ENCODE assay signal across 9 cellular contexts in the genomic region with DNA sequence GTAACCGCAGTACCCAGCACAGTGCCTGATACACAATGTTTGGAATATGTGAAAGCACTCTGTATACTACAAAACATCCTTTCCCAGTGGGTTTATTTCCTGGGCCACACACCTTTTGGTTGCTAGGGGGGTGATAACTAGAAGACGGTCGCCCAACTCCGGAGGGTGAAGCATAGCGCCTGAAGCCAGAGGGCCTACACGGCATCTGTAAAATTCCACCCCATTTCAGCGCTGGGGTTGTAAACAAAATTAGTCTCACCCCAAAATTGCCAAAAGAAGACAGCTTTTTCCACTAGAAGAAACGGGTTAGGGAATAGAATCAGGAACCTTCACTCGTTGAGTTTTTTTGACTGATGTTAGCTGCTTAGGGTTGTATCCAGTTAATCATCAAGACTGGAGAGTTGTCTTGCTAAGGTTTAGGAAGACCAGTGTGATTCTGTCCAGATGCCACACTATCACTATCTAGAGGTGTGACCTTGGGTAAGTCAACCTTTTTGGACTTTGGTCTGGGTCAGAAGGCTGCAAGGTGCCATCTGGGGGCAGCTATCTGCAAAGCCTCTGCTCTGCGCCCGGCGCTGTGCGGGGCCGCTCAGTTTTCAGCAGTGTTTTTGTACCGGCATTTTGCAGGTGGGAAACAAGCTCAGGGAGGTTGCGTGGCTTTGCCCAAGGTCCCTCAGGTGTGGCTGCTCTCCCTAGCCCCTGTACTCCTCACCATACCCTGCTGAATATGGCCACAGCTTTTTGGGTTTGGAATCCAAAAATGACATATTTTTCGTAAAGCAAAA. TPM values are rescaled to one million over a fixed set of nuclear protein-coding genes. Genes with fewer than 3 reads are reported as not detected.
DNase-seq lines count a peak whose midpoint lies in the region; ATAC-seq and TF ChIP-seq lines count a peak whose summit lies in the region.
"Had no signal": no experiment of that assay in that cellular context is flagged by ENCODE, and none has a peak within 500 bp of the region (broad histone marks: within the 10 kb centered on the region; RNA-seq: fewer than 3 reads in every experiment).

No MANE protein-coding gene starts in this region.

- intact Hi-C loops in esophagus squamous epithelium (cut with DNase I): no loop called here
- intact Hi-C loops in psoas muscle (cut with DNase I): loop anchor here in 1 of 2 donors (5.0 kb wide), 1 partner anchor 191 kb away; no protein-coding TSS in a partner anchor

- H3K36me3 ChIP-seq in ES-I3 (ENCODE audit: insufficient read depth, low read length) (no peaks in the 10 kb centered on the region), SK-N-MC (ENCODE audit: insufficient read depth, low read length) (no peaks in the 10 kb centered on the region; the same call in 1 of the 2 replicates), esophagus squamous epithelium (peaks cover 0 to 5% (median 0%) of the 10 kb centered on the region in 3 donors), psoas muscle (ENCODE audit: insufficient read depth in 1 of 2, low read depth in 1 of 2) (peaks cover 0 to 17% of the 10 kb centered on the region in 2 donors)

- TF ChIP-seq CTCF in esophagus squamous epithelium (IDR thresholded peaks at IDR 0.05) (no peak), psoas muscle (IDR thresholded peaks at IDR 0.05) (no peak)

- peaks cover 5% of the 10 kb centered on the region; the same call in 1 of the 2 replicates for H3K4me1 ChIP-seq in ES-I3 (ENCODE audit: insufficient read depth, low read length)
- peaks cover 8 to 60% (median 19%) of the 10 kb centered on the region in 3 donors for H3K4me1 ChIP-seq in esophagus squamous epithelium
- peaks cover 29% of the 10 kb centered on the region for H3K4me1 ChIP-seq in psoas muscle

- H3K27me3 ChIP-seq in esophagus squamous epithelium: no peaks in the 10 kb centered on the region
- H3K27me3 ChIP-seq in psoas muscle (ENCODE audit: insufficient read depth in 3 of 3, low read length in 2 of 3): no peaks in the 10 kb centered on the region

- ATAC-seq in psoas muscle (no peak), HG02678 (IDR thresholded peaks at IDR 0.05; ENCODE audit: unreplicated experiment) (no peak), HG02870 (IDR thresholded peaks at IDR 0.05; ENCODE audit: unreplicated experiment) (no peak)

- 90 to 96% methylated on average over 17 of the region's 17 CpGs for WGBS in esophagus squamous epithelium, 2 donors
- WGBS in psoas muscle, 3 donors: 79 to 87% (median 81%) methylated on average over 17 of the region's 17 CpGs

- no peak for TF ChIP-seq POLR2A in esophagus squamous epithelium (IDR thresholded peaks at IDR 0.05)

- no peaks in the 10 kb centered on the region for H3K9me3 ChIP-seq in ES-I3 (ENCODE audit: control insufficient read depth, insufficient read depth, low read length)
- H3K9me3 ChIP-seq in SK-N-MC (ENCODE audit: low read depth, low read length): no peaks in the 10 kb centered on the region
- no peaks in the 10 kb centered on the region for H3K9me3 ChIP-seq in esophagus squamous epithelium
- H3K9me3 ChIP-seq in psoas muscle: no peaks in the 10 kb centered on the region

- H3K9ac ChIP-seq in ES-I3 (ENCODE audit: low read depth, low read length): peak overlapping the region; percentile 93; the same call in 1 of the 2 replicates
- H3K9ac ChIP-seq in SK-N-MC (ENCODE audit: insufficient read length): peak overlapping the region; percentile 93

- no peak for DNase-seq in SK-N-MC (ENCODE audit: low read depth, low spot score)
- DNase-seq in esophagus squamous epithelium (lab: John Stamatoyannopoulos, UW): no peak
- DNase-seq in psoas muscle: no peak
- DNase-seq in GF-D8 (lab: John Stamatoyannopoulos, UW): no peak
- DNase-seq in glomerular visceral epithelial cell (ENCODE audit: extremely low spot score): no peak
- DNase-seq: NCI-H524 treated with DMSO at 0.1 percent for 48 hours had no signal

- peak overlapping the region; percentile 90 for H3K4me3 ChIP-seq in SK-N-MC
- H3K4me3 ChIP-seq in esophagus squamous epithelium: peak overlapping the region in 3 of 4 donors; percentile 65 to 79 (median 78)
- H3K4me3 ChIP-seq in psoas muscle: peak overlapping the region; percentile 85

- H3K27ac ChIP-seq in SK-N-MC (no peak overlapping the region), esophagus squamous epithelium (peak overlapping the region; percentile 89 to 96 (median 94)), psoas muscle (peak overlapping the region; percentile 99)

RNA-seq across cellular contexts. Expression of a gene that starts 1.3 kb away (rescaled TPM):
- total RNA-seq in esophagus squamous epithelium (1 to 10 TPM; 4.7 to 7.2 (median 6.1) TPM), psoas muscle (10 to 100 TPM in 3 of 4 donors, 1 to 10 TPM in 1; 8.5 to 18.2 (median 12.3) TPM)
- polyA plus RNA-seq in psoas muscle: 1 to 10 TPM; 4.6 to 10.0 (median 7.2) TPM

RNA-seq across cellular contexts. Expression of a gene that starts 15.9 kb away (rescaled TPM):
- total RNA-seq in esophagus squamous epithelium (1 to 10 TPM; 6.2 to 8.3 (median 6.4) TPM), psoas muscle (1 to 10 TPM; 1.8 to 3.4 (median 2.1) TPM)
- polyA plus RNA-seq in psoas muscle: 10 to 100 TPM in 1 of 3 donors, 1 to 10 TPM in 2; 3.4 to 11.1 (median 4.5) TPM

RNA-seq across cellular contexts. Expression of a gene that starts 41.8 kb away (rescaled TPM):
- total RNA-seq in esophagus squamous epithelium: 10 to 100 TPM; 23.2 to 42.4 (median 38.0) TPM
- 10 to 100 TPM; 27.8 to 40.1 (median 32.5) TPM for total RNA-seq in psoas muscle
- polyA plus RNA-seq in psoas muscle: 10 to 100 TPM; 22.5 to 42.4 (median 35.9) TPM

RNA-seq across cellular contexts. Expression of a gene that starts 41.9 kb away (rescaled TPM):
- total RNA-seq in esophagus squamous epithelium (10 to 100 TPM in 3 of 4 donors, 1 to 10 TPM in 1; 5.4 to 18.1 (median 12.9) TPM), psoas muscle (10 to 100 TPM; 12.9 to 22.5 (median 18.4) TPM)
- 10 to 100 TPM in 1 of 3 donors, 1 to 10 TPM in 2; 5.7 to 19.9 (median 5.9) TPM for polyA plus RNA-seq in psoas muscle
